1 cellular context compared by ENCODE assay signal in the genomic region with DNA sequence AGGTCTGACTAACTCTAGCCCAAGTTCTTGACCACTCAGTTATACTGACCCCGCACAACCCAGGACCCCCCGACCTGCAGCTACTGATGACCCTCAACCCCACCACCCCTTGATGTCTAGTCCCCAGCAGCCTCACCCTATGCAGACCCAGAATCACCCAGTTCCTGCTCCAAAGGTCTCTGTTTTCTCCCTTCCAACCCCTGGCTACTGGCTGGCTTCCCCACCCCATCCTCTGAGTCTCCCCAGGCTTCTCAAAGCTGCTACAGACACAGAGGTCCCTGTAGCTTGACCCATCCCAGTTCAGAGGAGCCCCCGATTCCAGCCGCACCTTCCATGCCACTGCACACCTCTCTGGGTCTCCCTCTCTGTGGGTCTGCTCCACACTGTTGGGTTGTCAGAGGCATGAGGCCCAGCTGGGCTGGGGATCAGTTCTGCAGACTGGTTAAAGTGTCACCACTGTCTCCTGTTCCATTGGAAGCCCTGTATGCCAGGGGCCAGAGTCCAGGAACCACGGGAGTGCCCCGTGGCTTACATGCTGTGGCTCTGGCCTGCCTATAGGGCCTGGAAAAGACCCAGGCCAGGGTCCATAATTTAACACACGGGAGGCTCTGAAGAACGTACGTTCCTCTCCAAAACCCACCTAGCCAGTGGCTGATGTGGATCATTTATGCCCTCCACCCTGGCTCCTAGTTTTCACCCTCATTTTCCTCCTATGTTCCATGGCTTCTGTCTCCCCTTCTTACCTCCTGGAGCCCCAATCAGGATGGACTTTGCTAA.
TF ChIP-seq lines count a peak whose summit lies in the region.

No MANE protein-coding gene starts in this region.

TF ChIP-seq in HepG2, 621 proteins besides CTCF, POLR2A, EP300 and RAD21 (continued from another document and continues in another):
- TF ChIP-seq, protein P1, sequence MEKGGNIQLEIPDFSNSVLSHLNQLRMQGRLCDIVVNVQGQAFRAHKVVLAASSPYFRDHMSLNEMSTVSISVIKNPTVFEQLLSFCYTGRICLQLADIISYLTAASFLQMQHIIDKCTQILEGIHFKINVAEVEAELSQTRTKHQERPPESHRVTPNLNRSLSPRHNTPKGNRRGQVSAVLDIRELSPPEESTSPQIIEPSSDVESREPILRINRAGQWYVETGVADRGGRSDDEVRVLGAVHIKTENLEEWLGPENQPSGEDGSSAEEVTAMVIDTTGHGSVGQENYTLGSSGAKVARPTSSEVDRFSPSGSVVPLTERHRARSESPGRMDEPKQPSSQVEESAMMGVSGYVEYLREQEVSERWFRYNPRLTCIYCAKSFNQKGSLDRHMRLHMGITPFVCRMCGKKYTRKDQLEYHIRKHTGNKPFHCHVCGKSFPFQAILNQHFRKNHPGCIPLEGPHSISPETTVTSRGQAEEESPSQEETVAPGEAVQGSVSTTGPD (CRISPR knock-in tag; IDR thresholded peaks at IDR 0.05): 0 out of 2 replicates have a peak, but pooled peaks have one; percentile 54
- TF ChIP-seq ZNF780A (CRISPR knock-in tag; IDR thresholded peaks at IDR 0.05) (no peak), ZMYM3 (CRISPR knock-in tag; IDR thresholded peaks at IDR 0.05) (peak; percentile 64), SP5 (CRISPR knock-in tag; IDR thresholded peaks at IDR 0.05; ENCODE audit: borderline replicate concordance, low read depth) (0 out of 2 replicates have a peak, but pooled peaks have one; percentile 20), NFKB2 (CRISPR knock-in tag; IDR thresholded peaks at IDR 0.05; ENCODE audit: borderline replicate concordance) (peak; percentile 83; the same call in 1 of the 2 replicates), ZNF468 (CRISPR knock-in tag; IDR thresholded peaks at IDR 0.05) (no peak), SKI (IDR thresholded peaks at IDR 0.05; ENCODE audit: partially characterized antibody) (peak; percentile 54), CBFB (CRISPR knock-in tag; IDR thresholded peaks at IDR 0.05) (0 out of 2 replicates have a peak, but pooled peaks have one; percentile 31), HOXA5 (CRISPR knock-in tag; IDR thresholded peaks at IDR 0.05) (peak; percentile 83; the same call in 1 of the 2 replicates), ZFX (CRISPR knock-in tag; IDR thresholded peaks at IDR 0.05; ENCODE audit: low read depth) (peak; percentile 99), NR0B2 (CRISPR knock-in tag; IDR thresholded peaks at IDR 0.05) (no peak), SPEN (CRISPR knock-in tag; IDR thresholded peaks at IDR 0.05; ENCODE audit: low read depth) (peak; percentile 88), ZNF337 (CRISPR knock-in tag; IDR thresholded peaks at IDR 0.05; ENCODE audit: borderline replicate concordance, low read depth) (peak; percentile 97; the same call in 1 of the 2 replicates), SMAD3 (CRISPR knock-in tag; IDR thresholded peaks at IDR 0.05) (peak; percentile 84), MTF2 (CRISPR knock-in tag; IDR thresholded peaks at IDR 0.05; ENCODE audit: borderline replicate concordance) (no peak), ZNF12 (CRISPR knock-in tag; IDR thresholded peaks at IDR 0.05) (0 out of 2 replicates have a peak, but pooled peaks have one; percentile 54), THAP11 (CRISPR knock-in tag; IDR thresholded peaks at IDR 0.05) (peak; percentile 85), TMF1 (CRISPR knock-in tag; IDR thresholded peaks at IDR 0.05; ENCODE audit: low read depth) (no peak), MTA3 (CRISPR knock-in tag; IDR thresholded peaks at IDR 0.05) (no peak), ZNF20 (CRISPR knock-in tag; IDR thresholded peaks at IDR 0.05) (no peak), NKX3-1 (CRISPR knock-in tag; IDR thresholded peaks at IDR 0.05) (peak; percentile 82; the same call in 1 of the 2 replicates), SOX13 (IDR thresholded peaks at IDR 0.05) (no peak), SOX13 (CRISPR knock-in tag; conservative IDR thresholded peaks at IDR 0.05 in 1 of 2, IDR thresholded peaks at IDR 0.05 in 1 of 2) (peak in 1 of 2 experiments; percentile 69; a peak in 2 of 4 replicates), CC2D1A (CRISPR knock-in tag; IDR thresholded peaks at IDR 0.05) (no peak), SMAD9 (CRISPR knock-in tag; IDR thresholded peaks at IDR 0.05) (peak; percentile 86; the same call in 1 of the 2 replicates), FOXM1 (CRISPR knock-in tag; IDR thresholded peaks at IDR 0.05) (no peak), ZFP37 (CRISPR knock-in tag; IDR thresholded peaks at IDR 0.05; ENCODE audit: borderline replicate concordance) (peak; percentile 91; the same call in 1 of the 2 replicates), ZSCAN31 (CRISPR knock-in tag; IDR thresholded peaks at IDR 0.05; ENCODE audit: low read depth) (peak; percentile 42; the same call in 1 of the 2 replicates), PRMT3 (CRISPR knock-in tag; IDR thresholded peaks at IDR 0.05; ENCODE audit: borderline replicate concordance, low read depth) (no peak), ZEB1 (IDR thresholded peaks at IDR 0.05; ENCODE audit: insufficient replicate concordance, low read depth) (peak; percentile 66), NR3C1 (CRISPR knock-in tag; IDR thresholded peaks at IDR 0.05) (no peak), MAF1 (CRISPR knock-in tag; IDR thresholded peaks at IDR 0.05; ENCODE audit: borderline replicate concordance) (peak; percentile 59; the same call in 1 of the 2 replicates), ZNF225 (CRISPR knock-in tag; IDR thresholded peaks at IDR 0.05) (peak; percentile 60), PRPF4 (IDR thresholded peaks at IDR 0.05; ENCODE audit: low read depth, low read length, poor library complexity, severe bottlenecking) (no peak), GTF2F1 (IDR thresholded peaks at IDR 0.05; ENCODE audit: low read length) (no peak), NFIC (IDR thresholded peaks at IDR 0.05; ENCODE audit: low read length) (peak; percentile 23; the same call in 1 of the 2 replicates), ARNTL (CRISPR knock-in tag; IDR thresholded peaks at IDR 0.05) (peak; percentile 90), SCMH1 (CRISPR knock-in tag; IDR thresholded peaks at IDR 0.05; ENCODE audit: borderline replicate concordance) (no peak), NFE2 (CRISPR knock-in tag; IDR thresholded peaks at IDR 0.05) (no peak), ZBTB7A (CRISPR knock-in tag; IDR thresholded peaks at IDR 0.05) (peak; percentile 76; the same call in 1 of the 2 replicates), ZFP36L2 (CRISPR knock-in tag; IDR thresholded peaks at IDR 0.05) (0 out of 2 replicates have a peak, but pooled peaks have one; percentile 30), REPIN1 (CRISPR knock-in tag; IDR thresholded peaks at IDR 0.05; ENCODE audit: borderline replicate concordance, low read depth) (peak; percentile 87; the same call in 1 of the 2 replicates), IRF1 (CRISPR knock-in tag; IDR thresholded peaks at IDR 0.05; ENCODE audit: low read depth) (no peak; the same call in 1 of the 2 replicates), POLR2AphosphoS2 (IDR thresholded peaks at IDR 0.05; ENCODE audit: low read depth, low read length) (no peak), FOXK2 (IDR thresholded peaks at IDR 0.05) (no peak), ZKSCAN1 (IDR thresholded peaks at IDR 0.05; ENCODE audit: low read length) (no peak), ZNF253 (CRISPR knock-in tag; IDR thresholded peaks at IDR 0.05; ENCODE audit: borderline replicate concordance) (no peak), ASH2L (IDR thresholded peaks at IDR 0.05; ENCODE audit: insufficient read length, low read depth, low read length) (peak; percentile 57), FOSL1 (CRISPR knock-in tag; IDR thresholded peaks at IDR 0.05; ENCODE audit: borderline replicate concordance) (no peak), ZNF382 (CRISPR knock-in tag; IDR thresholded peaks at IDR 0.05; ENCODE audit: borderline replicate concordance) (no peak), HNRNPH1 (optimal IDR thresholded peaks at IDR 0.05; ENCODE audit: low read depth, low read length) (no peak), ELF1 (CRISPR knock-in tag; IDR thresholded peaks at IDR 0.05) (peak; percentile 30; the same call in 1 of the 2 replicates), CHD2 (IDR thresholded peaks at IDR 0.05; ENCODE audit: low read depth, low read length) (no peak), GPN1 (CRISPR knock-in tag; IDR thresholded peaks at IDR 0.05; ENCODE audit: borderline replicate concordance) (no peak), KAT2B (IDR thresholded peaks at IDR 0.05; ENCODE audit: borderline replicate concordance, low read depth, low read length) (no peak), ZNF33B (CRISPR knock-in tag; IDR thresholded peaks at IDR 0.05) (peak; percentile 80; the same call in 1 of the 2 replicates)
- TF ChIP-seq, protein P2, sequence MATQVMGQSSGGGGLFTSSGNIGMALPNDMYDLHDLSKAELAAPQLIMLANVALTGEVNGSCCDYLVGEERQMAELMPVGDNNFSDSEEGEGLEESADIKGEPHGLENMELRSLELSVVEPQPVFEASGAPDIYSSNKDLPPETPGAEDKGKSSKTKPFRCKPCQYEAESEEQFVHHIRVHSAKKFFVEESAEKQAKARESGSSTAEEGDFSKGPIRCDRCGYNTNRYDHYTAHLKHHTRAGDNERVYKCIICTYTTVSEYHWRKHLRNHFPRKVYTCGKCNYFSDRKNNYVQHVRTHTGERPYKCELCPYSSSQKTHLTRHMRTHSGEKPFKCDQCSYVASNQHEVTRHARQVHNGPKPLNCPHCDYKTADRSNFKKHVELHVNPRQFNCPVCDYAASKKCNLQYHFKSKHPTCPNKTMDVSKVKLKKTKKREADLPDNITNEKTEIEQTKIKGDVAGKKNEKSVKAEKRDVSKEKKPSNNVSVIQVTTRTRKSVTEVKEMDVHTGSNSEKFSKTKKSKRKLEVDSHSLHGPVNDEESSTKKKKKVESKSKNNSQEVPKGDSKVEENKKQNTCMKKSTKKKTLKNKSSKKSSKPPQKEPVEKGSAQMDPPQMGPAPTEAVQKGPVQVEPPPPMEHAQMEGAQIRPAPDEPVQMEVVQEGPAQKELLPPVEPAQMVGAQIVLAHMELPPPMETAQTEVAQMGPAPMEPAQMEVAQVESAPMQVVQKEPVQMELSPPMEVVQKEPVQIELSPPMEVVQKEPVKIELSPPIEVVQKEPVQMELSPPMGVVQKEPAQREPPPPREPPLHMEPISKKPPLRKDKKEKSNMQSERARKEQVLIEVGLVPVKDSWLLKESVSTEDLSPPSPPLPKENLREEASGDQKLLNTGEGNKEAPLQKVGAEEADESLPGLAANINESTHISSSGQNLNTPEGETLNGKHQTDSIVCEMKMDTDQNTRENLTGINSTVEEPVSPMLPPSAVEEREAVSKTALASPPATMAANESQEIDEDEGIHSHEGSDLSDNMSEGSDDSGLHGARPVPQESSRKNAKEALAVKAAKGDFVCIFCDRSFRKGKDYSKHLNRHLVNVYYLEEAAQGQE (IDR thresholded peaks at IDR 0.05; ENCODE audit: borderline replicate concordance in 1 of 2, low read depth in 1 of 2, low read length in 2 of 2): peak in 1 of 2 experiments; percentile 51; a peak in 1 of 4 replicates
- TF ChIP-seq, protein P3, sequence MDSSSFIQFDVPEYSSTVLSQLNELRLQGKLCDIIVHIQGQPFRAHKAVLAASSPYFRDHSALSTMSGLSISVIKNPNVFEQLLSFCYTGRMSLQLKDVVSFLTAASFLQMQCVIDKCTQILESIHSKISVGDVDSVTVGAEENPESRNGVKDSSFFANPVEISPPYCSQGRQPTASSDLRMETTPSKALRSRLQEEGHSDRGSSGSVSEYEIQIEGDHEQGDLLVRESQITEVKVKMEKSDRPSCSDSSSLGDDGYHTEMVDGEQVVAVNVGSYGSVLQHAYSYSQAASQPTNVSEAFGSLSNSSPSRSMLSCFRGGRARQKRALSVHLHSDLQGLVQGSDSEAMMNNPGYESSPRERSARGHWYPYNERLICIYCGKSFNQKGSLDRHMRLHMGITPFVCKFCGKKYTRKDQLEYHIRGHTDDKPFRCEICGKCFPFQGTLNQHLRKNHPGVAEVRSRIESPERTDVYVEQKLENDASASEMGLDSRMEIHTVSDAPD (CRISPR knock-in tag; IDR thresholded peaks at IDR 0.05): no peak; the same call in 1 of the 2 replicates
- TF ChIP-seq, protein P4, sequence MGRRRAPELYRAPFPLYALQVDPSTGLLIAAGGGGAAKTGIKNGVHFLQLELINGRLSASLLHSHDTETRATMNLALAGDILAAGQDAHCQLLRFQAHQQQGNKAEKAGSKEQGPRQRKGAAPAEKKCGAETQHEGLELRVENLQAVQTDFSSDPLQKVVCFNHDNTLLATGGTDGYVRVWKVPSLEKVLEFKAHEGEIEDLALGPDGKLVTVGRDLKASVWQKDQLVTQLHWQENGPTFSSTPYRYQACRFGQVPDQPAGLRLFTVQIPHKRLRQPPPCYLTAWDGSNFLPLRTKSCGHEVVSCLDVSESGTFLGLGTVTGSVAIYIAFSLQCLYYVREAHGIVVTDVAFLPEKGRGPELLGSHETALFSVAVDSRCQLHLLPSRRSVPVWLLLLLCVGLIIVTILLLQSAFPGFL (CRISPR knock-in tag; IDR thresholded peaks at IDR 0.05): no peak
- TF ChIP-seq, protein P5, sequence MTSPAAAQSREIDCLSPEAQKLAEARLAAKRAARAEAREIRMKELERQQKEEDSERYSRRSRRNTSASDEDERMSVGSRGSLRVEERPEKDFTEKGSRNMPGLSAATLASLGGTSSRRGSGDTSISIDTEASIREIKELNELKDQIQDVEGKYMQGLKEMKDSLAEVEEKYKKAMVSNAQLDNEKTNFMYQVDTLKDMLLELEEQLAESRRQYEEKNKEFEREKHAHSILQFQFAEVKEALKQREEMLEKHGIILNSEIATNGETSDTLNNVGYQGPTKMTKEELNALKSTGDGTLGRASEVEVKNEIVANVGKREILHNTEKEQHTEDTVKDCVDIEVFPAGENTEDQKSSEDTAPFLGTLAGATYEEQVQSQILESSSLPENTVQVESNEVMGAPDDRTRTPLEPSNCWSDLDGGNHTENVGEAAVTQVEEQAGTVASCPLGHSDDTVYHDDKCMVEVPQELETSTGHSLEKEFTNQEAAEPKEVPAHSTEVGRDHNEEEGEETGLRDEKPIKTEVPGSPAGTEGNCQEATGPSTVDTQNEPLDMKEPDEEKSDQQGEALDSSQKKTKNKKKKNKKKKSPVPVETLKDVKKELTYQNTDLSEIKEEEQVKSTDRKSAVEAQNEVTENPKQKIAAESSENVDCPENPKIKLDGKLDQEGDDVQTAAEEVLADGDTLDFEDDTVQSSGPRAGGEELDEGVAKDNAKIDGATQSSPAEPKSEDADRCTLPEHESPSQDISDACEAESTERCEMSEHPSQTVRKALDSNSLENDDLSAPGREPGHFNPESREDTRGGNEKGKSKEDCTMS (CRISPR knock-in tag; conservative IDR thresholded peaks at IDR 0.05): no peak
- TF ChIP-seq, protein P6, sequence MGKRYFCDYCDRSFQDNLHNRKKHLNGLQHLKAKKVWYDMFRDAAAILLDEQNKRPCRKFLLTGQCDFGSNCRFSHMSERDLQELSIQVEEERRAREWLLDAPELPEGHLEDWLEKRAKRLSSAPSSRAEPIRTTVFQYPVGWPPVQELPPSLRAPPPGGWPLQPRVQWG (CRISPR knock-in tag; IDR thresholded peaks at IDR 0.05; ENCODE audit: borderline replicate concordance, low read depth): no peak
